In the genomic region with DNA sequence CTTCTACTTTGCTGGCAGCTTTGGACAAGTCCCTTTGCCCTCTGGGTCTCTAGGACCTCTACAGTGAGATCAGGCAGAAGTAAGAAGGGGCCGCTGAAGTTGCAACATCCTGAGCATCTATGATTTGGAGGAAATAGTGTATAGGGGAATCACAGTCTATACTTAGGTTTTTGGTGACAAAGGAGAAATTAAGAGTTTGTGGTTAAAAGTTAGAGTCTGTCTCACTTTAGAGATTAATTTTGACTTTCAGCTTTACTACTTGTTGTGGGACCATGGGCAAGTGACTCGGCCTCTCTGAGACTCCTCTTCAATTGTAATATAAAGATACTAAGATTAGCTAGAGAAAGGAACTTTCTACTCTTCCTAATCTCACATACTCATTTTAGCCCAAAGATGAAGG, we compare ENCODE assay signal across 2 cellular contexts.
TF ChIP-seq lines count a peak whose summit lies in the region.

No MANE protein-coding gene starts in this region.

TF ChIP-seq in GM12878, 131 proteins besides CTCF, POLR2A, EP300 and RAD21:
- 0 out of 2 replicates have a peak, but pooled peaks have one; percentile 13 for TF ChIP-seq RUNX3 (IDR thresholded peaks at IDR 0.05; ENCODE audit: low read length)
- no peak for TF ChIP-seq NR2F1 (conservative IDR thresholded peaks at IDR 0.05)
TF ChIP-seq in GM12878: peak in this region for 1.

TF ChIP-seq in SK-N-SH, 30 proteins besides CTCF, POLR2A, EP300 and RAD21:
- TF ChIP-seq NFIC (IDR thresholded peaks at IDR 0.05; ENCODE audit: borderline replicate concordance) (no peak), CHD2 (IDR thresholded peaks at IDR 0.05; ENCODE audit: low read length, partially characterized antibody) (no peak), FOSL2 (IDR thresholded peaks at IDR 0.05; ENCODE audit: borderline replicate concordance, low read depth) (no peak), POLR2AphosphoS5 (IDR thresholded peaks at IDR 0.05; ENCODE audit: low read depth, low read length) (no peak), JUND (IDR thresholded peaks at IDR 0.05) (no peak), NRF1 (IDR thresholded peaks at IDR 0.05; ENCODE audit: low read depth, low read length) (no peak), MEF2A (IDR thresholded peaks at IDR 0.05; ENCODE audit: borderline replicate concordance, low read depth) (no peak), SMC3 (IDR thresholded peaks at IDR 0.05; ENCODE audit: low read depth, low read length) (no peak), RXRA (IDR thresholded peaks at IDR 0.05; ENCODE audit: borderline replicate concordance, low read depth) (no peak), FOXJ3 (CRISPR knock-in tag; IDR thresholded peaks at IDR 0.05) (no peak), RFX5 (IDR thresholded peaks at IDR 0.05; ENCODE audit: low read length) (no peak)
- TF ChIP-seq, protein P1, sequence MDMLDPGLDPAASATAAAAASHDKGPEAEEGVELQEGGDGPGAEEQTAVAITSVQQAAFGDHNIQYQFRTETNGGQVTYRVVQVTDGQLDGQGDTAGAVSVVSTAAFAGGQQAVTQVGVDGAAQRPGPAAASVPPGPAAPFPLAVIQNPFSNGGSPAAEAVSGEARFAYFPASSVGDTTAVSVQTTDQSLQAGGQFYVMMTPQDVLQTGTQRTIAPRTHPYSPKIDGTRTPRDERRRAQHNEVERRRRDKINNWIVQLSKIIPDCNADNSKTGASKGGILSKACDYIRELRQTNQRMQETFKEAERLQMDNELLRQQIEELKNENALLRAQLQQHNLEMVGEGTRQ (IDR thresholded peaks at IDR 0.05; ENCODE audit: borderline replicate concordance, low read depth, low read length): no peak
